13 cellular contexts compared by ENCODE assay signal in the genomic region with DNA sequence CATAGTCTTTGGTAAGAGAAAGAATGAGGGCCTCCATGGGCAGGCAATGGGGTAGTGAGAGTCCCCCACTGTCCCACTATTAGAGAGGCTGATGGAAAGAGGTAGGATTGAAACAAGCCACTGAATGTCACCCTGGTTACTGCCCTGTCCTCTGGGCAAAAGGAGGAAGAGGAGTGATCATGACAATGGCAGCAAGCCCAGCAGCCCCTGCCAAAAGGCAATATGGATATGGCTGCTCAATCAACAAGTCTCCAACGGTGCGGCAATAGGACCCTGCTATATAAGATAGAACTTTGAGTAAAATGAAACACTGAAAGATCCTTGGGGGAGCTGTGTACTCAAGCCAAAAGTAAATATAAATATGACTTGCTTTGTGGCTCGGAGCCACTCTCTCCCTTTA. TPM values are rescaled to one million over a fixed set of nuclear protein-coding genes. Genes with fewer than 3 reads are reported as not detected.
DNase-seq lines count a peak whose midpoint lies in the region; ATAC-seq and TF ChIP-seq lines count a peak whose summit lies in the region.
"Had no signal": no experiment of that assay in that cellular context is flagged by ENCODE, and none has a peak within 500 bp of the region (broad histone marks: within the 10 kb centered on the region; RNA-seq: fewer than 3 reads in every experiment).

No MANE protein-coding gene starts in this region.

- H3K4me3 ChIP-seq in Caco-2 (ENCODE audit: low read depth, low read length) = no peak overlapping the region
- no peak overlapping the region for H3K4me3 ChIP-seq in WERI-Rb-1 (ENCODE audit: low read depth, low read length)
- no peak overlapping the region for H3K4me3 ChIP-seq in iPS-18a (ENCODE audit: low read length)
- H3K4me3 ChIP-seq in sigmoid colon = no peak overlapping the region

- H3K9ac ChIP-seq in iPS-18a (ENCODE audit: low read length) = no peak overlapping the region

- no peak overlapping the region for H3K4me3 Mint-ChIP-seq in Caco-2 (ENCODE audit: unreplicated experiment)
- no peak overlapping the region for H3K4me3 Mint-ChIP-seq in activated T-helper 1 cell treated with anti-CD3 and anti-CD28 coated beads, Interleukin-12 subunit alpha, Interleukin-12 subunit beta, Interleukin-2, Interleukin-4 antibody, amounts not matched to agents 30 ng/mL and 10 ng/mL and 1 ng/mL, durations not matched to agents 14 hours and 24 hours and 36 hours
- H3K4me3 Mint-ChIP-seq: naive B cell had no signal

- no peaks in the 10 kb centered on the region for H3K27me3 Mint-ChIP-seq in Caco-2 (ENCODE audit: insufficient read depth, unreplicated experiment)
- no peaks in the 10 kb centered on the region for H3K27me3 Mint-ChIP-seq in activated T-helper 1 cell treated with anti-CD3 and anti-CD28 coated beads, Interleukin-12 subunit alpha, Interleukin-12 subunit beta, Interleukin-2, Interleukin-4 antibody, amounts not matched to agents 30 ng/mL and 10 ng/mL and 1 ng/mL, durations not matched to agents 14 hours and 24 hours and 36 hours (ENCODE audit: insufficient read depth)
- H3K27me3 Mint-ChIP-seq: naive B cell had no signal

- no peak for TF ChIP-seq EP300 in sigmoid colon (IDR thresholded peaks at IDR 0.05)

- TF ChIP-seq CTCF in Caco-2 (IDR thresholded peaks at IDR 0.05; ENCODE audit: insufficient read depth in 1 of 2, low read depth in 1 of 2, low read length in 1 of 2, severe bottlenecking in 1 of 2, unreplicated experiment in 1 of 2) = no peak
- TF ChIP-seq CTCF in WERI-Rb-1 (IDR thresholded peaks at IDR 0.05; ENCODE audit: low read depth, low read length) = no peak
- TF ChIP-seq CTCF in sigmoid colon (IDR thresholded peaks at IDR 0.05) = no peak

- BruUV-seq in Caco-2 (replicated peaks; lab: Mats Ljungman, UMichigan) = no TSS peak

- H3K27me3 ChIP-seq in Caco-2 (replicated peaks; ENCODE audit: control insufficient read depth, insufficient read depth, low read length) (no peaks in the 10 kb centered on the region), WERI-Rb-1 (ENCODE audit: insufficient read depth, low read depth, severe bottlenecking) (no peaks in the 10 kb centered on the region), iPS-18a (ENCODE audit: control insufficient read depth, insufficient read depth, low read length) (no peaks in the 10 kb centered on the region), sigmoid colon (no peaks in the 10 kb centered on the region)

- H3K36me3 ChIP-seq in Caco-2 (ENCODE audit: control insufficient read depth, insufficient read depth, low read length) = no peaks in the 10 kb centered on the region
- peaks cover 8% of the 10 kb centered on the region for H3K36me3 ChIP-seq in WERI-Rb-1
- H3K36me3 ChIP-seq in iPS-18a (ENCODE audit: control insufficient read depth, low read depth, low read length) = no peaks in the 10 kb centered on the region
- H3K36me3 ChIP-seq in sigmoid colon = no peaks in the 10 kb centered on the region

- ATAC-seq in GM19395 (IDR thresholded peaks at IDR 0.05; ENCODE audit: unreplicated experiment) = no peak

- POLR2A ChIA-PET in Caco-2 (lab: Charles Lee) = no interaction called here

- H3K4me1 Mint-ChIP-seq in Caco-2 (ENCODE audit: low read depth, unreplicated experiment) = peaks cover 9% of the 10 kb centered on the region
- peaks cover 6% of the 10 kb centered on the region for H3K4me1 Mint-ChIP-seq in activated T-helper 1 cell treated with anti-CD3 and anti-CD28 coated beads, Interleukin-12 subunit alpha, Interleukin-12 subunit beta, Interleukin-2, Interleukin-4 antibody, amounts not matched to agents 30 ng/mL and 10 ng/mL and 1 ng/mL, durations not matched to agents 14 hours and 24 hours and 36 hours (ENCODE audit: low read depth)

- WGBS in sigmoid colon, 2 donors = 63 to 71% methylated on average over 3 of the region's 3 CpGs

- H3K4me1 ChIP-seq in Caco-2 (peaks cover 34% of the 10 kb centered on the region), iPS-18a (ENCODE audit: control insufficient read depth, low read depth, low read length) (peaks cover 23% of the 10 kb centered on the region), sigmoid colon (peaks cover 0 to 44% (median 41%) of the 10 kb centered on the region in 4 donors)

- no peaks in the 10 kb centered on the region for H3K9me3 ChIP-seq in Caco-2
- no peaks in the 10 kb centered on the region for H3K9me3 ChIP-seq in WERI-Rb-1 (ENCODE audit: severe bottlenecking)
- H3K9me3 ChIP-seq in iPS-18a (ENCODE audit: control insufficient read depth, low read depth, low read length) = no peaks in the 10 kb centered on the region
- H3K9me3 ChIP-seq in sigmoid colon = no peaks in the 10 kb centered on the region

- H3K9me3 Mint-ChIP-seq in Caco-2 (ENCODE audit: unreplicated experiment) = no peaks in the 10 kb centered on the region
- no peaks in the 10 kb centered on the region for H3K9me3 Mint-ChIP-seq in activated T-helper 1 cell treated with anti-CD3 and anti-CD28 coated beads, Interleukin-12 subunit alpha, Interleukin-12 subunit beta, Interleukin-2, Interleukin-4 antibody, amounts not matched to agents 30 ng/mL and 10 ng/mL and 1 ng/mL, durations not matched to agents 14 hours and 24 hours and 36 hours
- H3K9me3 Mint-ChIP-seq: naive B cell had no signal

- no peak for TF ChIP-seq POLR2A in sigmoid colon (IDR thresholded peaks at IDR 0.05)

- H3K27ac ChIP-seq in WERI-Rb-1 (peak overlapping the region; percentile 59), iPS-18a (ENCODE audit: low read length) (peak overlapping the region; percentile 16), sigmoid colon (peak overlapping the region in 3 of 4 donors; percentile 43 to 67 (median 59))

- H3K27ac Mint-ChIP-seq in Caco-2 (ENCODE audit: unreplicated experiment) = peak overlapping the region; percentile 61
- no peak overlapping the region for H3K27ac Mint-ChIP-seq in activated T-helper 1 cell treated with anti-CD3 and anti-CD28 coated beads, Interleukin-12 subunit alpha, Interleukin-12 subunit beta, Interleukin-2, Interleukin-4 antibody, amounts not matched to agents 30 ng/mL and 10 ng/mL and 1 ng/mL, durations not matched to agents 14 hours and 24 hours and 36 hours

- intact Hi-C loops in Caco-2 (cut with micrococcal nuclease; ENCODE audit: unreplicated experiment) (no loop called here), sigmoid colon (cut with DNase I) (no loop called here)
- intact Hi-C loops in activated T-helper 1 cell treated with anti-CD3 and anti-CD28 coated beads, Interleukin-12 subunit alpha, Interleukin-12 subunit beta, Interleukin-2, Interleukin-4 antibody, amounts not matched to agents 30 ng/mL and 10 ng/mL and 1 ng/mL, durations not matched to agents 14 hours and 24 hours and 36 hours (cut with micrococcal nuclease) = loop anchor here (10.0 kb wide), 1 partner anchor 440 kb away; no protein-coding TSS in a partner anchor

- CTCF ChIA-PET in Caco-2 (lab: Charles Lee) = interaction anchor here (1.0 to 3.0 kb wide), 3 partner anchors 11 to 101 kb away, joined by 4 to 66 read pairs (median 9); no protein-coding TSS in a partner anchor

- DNase-seq in Caco-2 (no peak), WERI-Rb-1 (no peak), sigmoid colon (no peak), ecto neural progenitor cell (ENCODE audit: low spot score) (no peak), occipital lobe (lab: John Stamatoyannopoulos, UW) (no peak)
- no peak for DNase-seq in activated T-helper 1 cell treated with anti-CD3 and anti-CD28 coated beads, Interleukin-12 subunit alpha, Interleukin-12 subunit beta, Interleukin-2, Interleukin-4 antibody, amounts not matched to agents 30 ng/mL and 10 ng/mL and 1 ng/mL, durations not matched to agents 14 hours and 24 hours and 36 hours (ENCODE audit: low spot score)
- DNase-seq: activated CD4-positive, CD25-positive, alpha-beta regulatory T cell treated with anti-CD3 and anti-CD28 coated beads, Interleukin-2, amount 50 U/mL, for 72 hours; dermis blood vessel endothelial cell; naive B cell; NCI-H1092; small intestine had no signal

- H3K36me3 Mint-ChIP-seq in Caco-2 (ENCODE audit: insufficient read depth, unreplicated experiment) = no peaks in the 10 kb centered on the region
- H3K36me3 Mint-ChIP-seq in activated T-helper 1 cell treated with anti-CD3 and anti-CD28 coated beads, Interleukin-12 subunit alpha, Interleukin-12 subunit beta, Interleukin-2, Interleukin-4 antibody, amounts not matched to agents 30 ng/mL and 10 ng/mL and 1 ng/mL, durations not matched to agents 14 hours and 24 hours and 36 hours (ENCODE audit: low read depth) = no peaks in the 10 kb centered on the region
- H3K36me3 Mint-ChIP-seq: naive B cell had no signal

RNA-seq across cellular contexts. Expression of a gene that starts 6.1 kb away (rescaled TPM):
- total RNA-seq in Caco-2 (2022) (30.4 and 36.9 TPM in 2 replicates), sigmoid colon (10 to 100 TPM; 10.5 to 21.0 (median 16.4) TPM), occipital lobe (11.5 TPM)
- 10 to 100 TPM in 1 of 3 donors, 1 to 10 TPM in 2; 3.6 to 16.8 (median 5.1) TPM for polyA plus RNA-seq in sigmoid colon
- 20.5 and 22.1 TPM in 2 replicates for total RNA-seq in activated T-helper 1 cell treated with anti-CD3 and anti-CD28 coated beads, Interleukin-12 subunit alpha, Interleukin-12 subunit beta, Interleukin-2, Interleukin-4 antibody, amounts not matched to agents 30 ng/mL and 10 ng/mL and 1 ng/mL, durations not matched to agents 14 hours and 24 hours and 36 hours

RNA-seq across cellular contexts. Expression of a gene that starts 6.3 kb away (rescaled TPM):
- total RNA-seq in Caco-2 (2022) (16.9 and 17.0 TPM in 2 replicates), sigmoid colon (10 to 100 TPM in 1 of 4 donors, 1 to 10 TPM in 3; 5.4 to 20.7 (median 9.7) TPM), occipital lobe (6.7 TPM)
- 10 to 100 TPM; 37.0 to 42.6 (median 42.3) TPM for polyA plus RNA-seq in sigmoid colon
- total RNA-seq in activated T-helper 1 cell treated with anti-CD3 and anti-CD28 coated beads, Interleukin-12 subunit alpha, Interleukin-12 subunit beta, Interleukin-2, Interleukin-4 antibody, amounts not matched to agents 30 ng/mL and 10 ng/mL and 1 ng/mL, durations not matched to agents 14 hours and 24 hours and 36 hours = 5.3 and 7.0 TPM in 2 replicates

RNA-seq across cellular contexts. Expression of a gene that starts 43.5 kb away (rescaled TPM):
- total RNA-seq in Caco-2 (2022) (not detected in 2 replicates), sigmoid colon (1 to 10 TPM; 3.5 to 10.0 (median 9.5) TPM), occipital lobe (4.1 TPM)
- 1 to 10 TPM in 1 of 3 donors, not detected in 2; 1.9 TPM for polyA plus RNA-seq in sigmoid colon
- not detected in 2 replicates for total RNA-seq in activated T-helper 1 cell treated with anti-CD3 and anti-CD28 coated beads, Interleukin-12 subunit alpha, Interleukin-12 subunit beta, Interleukin-2, Interleukin-4 antibody, amounts not matched to agents 30 ng/mL and 10 ng/mL and 1 ng/mL, durations not matched to agents 14 hours and 24 hours and 36 hours
- total RNA-seq: dermis blood vessel endothelial cell had no signal
